ENCODE assay signal across 1 cellular context in genomic region chr6:52124126-52125121, GRCh38.
TF ChIP-seq lines count a peak whose summit lies in the region.

No MANE protein-coding gene starts in this region.

TF ChIP-seq in liver, 16 proteins besides CTCF, POLR2A, EP300 and RAD21 (continued from another document):
- TF ChIP-seq ZBTB33 (IDR thresholded peaks at IDR 0.05): peak; percentile 49
- TF ChIP-seq JUND (IDR thresholded peaks at IDR 0.05): peak in 1 of 2 donors; percentile 51
- TF ChIP-seq FOXA2 (IDR thresholded peaks at IDR 0.05): no peak
TF ChIP-seq in liver: peak in this region for 8.
